ENCODE assay signal across 15 cellular contexts in the genomic region with DNA sequence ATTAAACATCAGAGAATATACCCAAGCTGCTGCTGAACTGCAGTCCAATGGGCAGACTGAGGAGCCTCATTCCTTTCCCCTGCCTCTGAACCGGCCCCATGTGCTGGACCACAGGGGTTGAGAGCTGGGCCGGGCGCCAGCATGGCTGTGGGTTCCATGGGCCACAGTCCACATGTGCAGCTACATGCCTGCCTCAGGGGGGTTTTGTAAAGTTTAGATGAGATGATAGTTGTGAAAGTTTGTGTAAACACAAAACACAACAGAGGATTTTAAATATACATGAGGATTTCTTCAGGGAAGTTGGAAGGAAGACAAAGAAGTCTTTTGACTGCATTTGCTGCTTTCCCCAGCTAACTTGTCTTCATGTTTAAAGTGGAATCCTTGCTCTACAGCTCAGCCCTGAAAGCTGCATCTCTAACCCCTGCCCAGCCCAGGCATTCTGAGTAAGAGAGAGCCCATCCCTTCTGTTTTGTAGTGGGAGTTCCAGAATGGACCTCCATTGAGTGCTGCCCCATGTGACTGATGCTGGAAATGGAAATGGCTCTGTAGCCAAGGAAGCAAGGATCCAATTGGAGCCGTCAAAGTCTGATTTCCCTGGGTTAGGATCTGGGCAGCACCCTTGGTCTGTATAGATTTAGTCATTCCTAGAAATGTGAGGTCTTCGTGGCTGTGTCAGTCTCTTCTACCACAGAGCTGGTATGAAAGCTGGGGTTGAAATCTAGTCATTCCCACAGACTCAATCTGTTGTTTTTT. TPM values are rescaled to one million over a fixed set of nuclear protein-coding genes. Genes with fewer than 3 reads are reported as not detected.
A peak's percentile ranks its signal among the peaks of the same experiment; 100 is the strongest.
DNase-seq lines count a peak whose midpoint lies in the region; ATAC-seq lines count a peak whose summit lies in the region.
"Had no signal": no experiment of that assay in that cellular context is flagged by ENCODE, and none has a peak within 500 bp of the region (broad histone marks: within the 10 kb centered on the region; RNA-seq: fewer than 3 reads in every experiment).

No MANE protein-coding gene starts in this region.

- H3K4me3 ChIP-seq in SJCRH30 (no peak overlapping the region), skeletal muscle cell (ENCODE audit: low read depth, low read length) (no peak overlapping the region)
- H3K4me3 ChIP-seq: gastroesophageal sphincter had no signal

- H3K4me1 Mint-ChIP-seq in activated CD4-positive, alpha-beta T cell treated with anti-CD3 and anti-CD28 coated beads for 36 hours: no peaks in the 10 kb centered on the region

- CTCF ChIA-PET in activated CD4-positive, alpha-beta T cell treated with anti-CD3 and anti-CD28 coated beads for 36 hours (lab: Charles Lee): interaction anchor here (0.5 kb wide), 1 partner anchor 334 kb away, joined by 4 read pairs; no protein-coding TSS in a partner anchor

- H3K36me3 ChIP-seq in SJCRH30: no peaks in the 10 kb centered on the region
- H3K36me3 ChIP-seq: gastroesophageal sphincter had no signal

- H3K27me3 ChIP-seq in SJCRH30: no peaks in the 10 kb centered on the region
- H3K27me3 ChIP-seq: gastroesophageal sphincter had no signal

- POLR2A ChIA-PET in activated CD4-positive, alpha-beta T cell treated with anti-CD3 and anti-CD28 coated beads for 36 hours (lab: Charles Lee): no interaction called here

- no peaks in the 10 kb centered on the region for H3K9me3 ChIP-seq in SJCRH30 (replicated peaks)
- H3K9me3 ChIP-seq: gastroesophageal sphincter had no signal

- H3K27ac Mint-ChIP-seq in activated CD4-positive, alpha-beta T cell treated with anti-CD3 and anti-CD28 coated beads for 36 hours: no peak overlapping the region

- no peaks in the 10 kb centered on the region; the same call in 1 of the 2 replicates for H3K4me1 ChIP-seq in SJCRH30
- H3K4me1 ChIP-seq: gastroesophageal sphincter had no signal

- intact Hi-C loops in activated CD4-positive, alpha-beta T cell treated with anti-CD3 and anti-CD28 coated beads for 36 hours (cut with DNase I, micrococcal nuclease): no loop called here

- ATAC-seq in activated CD4-positive, alpha-beta T cell treated with anti-CD3 and anti-CD28 coated beads for 36 hours: peak; percentile 58
- ATAC-seq: gastroesophageal sphincter had no signal

- no peak for DNase-seq in activated CD4-positive, alpha-beta T cell treated with anti-CD3 and anti-CD28 coated beads for 36 hours
- DNase-seq in activated CD4-positive, alpha-beta T cell treated with anti-CD3 and anti-CD28 coated beads for 48 hours: no peak
- DNase-seq in SJCRH30 (peak; percentile 54 to 57), fibroblast of the conjunctiva (ENCODE audit: low read depth) (peak; percentile 79), skeletal muscle cell (ENCODE audit: low read depth) (peak; percentile 69), caudate nucleus (lab: John Stamatoyannopoulos, UW) (no peak), HPDE6-E6E7 (ENCODE audit: extremely low spot score) (no peak)
- no peak for DNase-seq in activated CD4-positive, alpha-beta T cell treated with anti-CD3 and anti-CD28 coated beads for 1 hour
- DNase-seq: activated T-cell treated with anti-CD3 and anti-CD28 coated beads for 4 hours; NCI-H510A; occipital lobe; stimulated activated CD4-positive, alpha-beta T cell treated with anti-CD3 and anti-CD28 coated beads, Interleukin-4, amount 100 ng/mL, for 24 hours had no signal

- no peaks in the 10 kb centered on the region for H3K36me3 Mint-ChIP-seq in activated CD4-positive, alpha-beta T cell treated with anti-CD3 and anti-CD28 coated beads for 36 hours (ENCODE audit: low read depth)
- H3K36me3 Mint-ChIP-seq: brain had no signal

- H3K4me3 Mint-ChIP-seq in activated CD4-positive, alpha-beta T cell treated with anti-CD3 and anti-CD28 coated beads for 36 hours: no peak overlapping the region
- H3K4me3 Mint-ChIP-seq: brain had no signal

- H3K27me3 Mint-ChIP-seq in activated CD4-positive, alpha-beta T cell treated with anti-CD3 and anti-CD28 coated beads for 36 hours: peaks cover 19% of the 10 kb centered on the region

- H3K27ac ChIP-seq in SJCRH30 (no peak overlapping the region), caudate nucleus (ENCODE audit: low read depth, low read length) (no peak overlapping the region)
- H3K27ac ChIP-seq: gastroesophageal sphincter, RWPE1 had no signal

- H3K9me3 Mint-ChIP-seq in activated CD4-positive, alpha-beta T cell treated with anti-CD3 and anti-CD28 coated beads for 36 hours (ENCODE audit: low read depth): no peaks in the 10 kb centered on the region
- H3K9me3 Mint-ChIP-seq: brain had no signal

RNA-seq across cellular contexts. Expression of a gene that starts 17.5 kb away (rescaled TPM):
- total RNA-seq in activated CD4-positive, alpha-beta T cell treated with anti-CD3 and anti-CD28 coated beads for 36 hours: under 1 TPM; 0.26 to 0.39 TPM
- total RNA-seq in SJCRH30 (2014; rRNA removed; shearing (Covaris generic)): 3.6 and 3.7 TPM in 2 replicates

Comparison
In these comparisons a context has a peak if more than half of its experiments do, and no peak if none do; other contexts are left out.
1. DNase-seq: peak in SJCRH30 (2 of 2), fibroblast of the conjunctiva (single experiment) and skeletal muscle cell (single experiment); none in activated CD4-positive, alpha-beta T cell treated with anti-CD3 and anti-CD28 coated beads for 36 hours (single experiment), activated CD4-positive, alpha-beta T cell treated with anti-CD3 and anti-CD28 coated beads for 48 hours (single experiment), activated CD4-positive, alpha-beta T cell treated with anti-CD3 and anti-CD28 coated beads for 1 hour (single experiment), caudate nucleus (0 of 61) and HPDE6-E6E7 (single experiment).